In genomic region chr11:69718147-69718546, GRCh38 we compare ENCODE assay signal across 9 cellular contexts. TPM values are rescaled to one million over a fixed set of nuclear protein-coding genes. Genes with fewer than 3 reads are reported as not detected.
DNase-seq lines count a peak whose midpoint lies in the region; ATAC-seq, FAIRE-seq and TF ChIP-seq lines count a peak whose summit lies in the region.
"Had no signal": no experiment of that assay in that cellular context is flagged by ENCODE, and none has a peak within 500 bp of the region (broad histone marks: within the 10 kb centered on the region; RNA-seq: fewer than 3 reads in every experiment).

No MANE protein-coding gene starts in this region.

- H2BK5ac ChIP-seq in neuronal stem cell (ENCODE audit: low read length): no peak overlapping the region

- no peak overlapping the region for H3K4ac ChIP-seq in neuronal stem cell (ENCODE audit: low read length)

- H3K27ac ChIP-seq in K562 (ENCODE audit: extremely low read depth, low read depth, low read length) (no peak overlapping the region), neuronal stem cell (replicated peaks; ENCODE audit: low read length) (no peak overlapping the region), tibial artery (no peak overlapping the region)

- TF ChIP-seq EP300 in K562 (IDR thresholded peaks at IDR 0.05; ENCODE audit: low read length): no peak

- DNase-seq in activated naive CD4-positive, alpha-beta T cell treated with anti-CD3 and anti-CD28 coated beads for 36 hours: peak; percentile 27
- no peak for DNase-seq in activated naive CD4-positive, alpha-beta T cell treated with anti-CD3 and anti-CD28 coated beads, Interleukin-2, amount 50 U/mL, for 16 hours
- peak; percentile 46 for DNase-seq in NCI-H1694 treated with DMSO at 0.1 percent for 48 hours (lab: John Stamatoyannopoulos, UW)
- DNase-seq in K562 (ENCODE audit: extremely low read depth in 1 of 4, low spot score in 3 of 4): peak; percentile 58 to 75 (median 70)
- peak; percentile 80 for DNase-seq in neuronal stem cell (ENCODE audit: low spot score)
- no peak for DNase-seq in NCI-H2196 (lab: John Stamatoyannopoulos, UW; ENCODE audit: unreplicated experiment)
- no peak for DNase-seq in T1000 (lab: John Stamatoyannopoulos, UW)
- DNase-seq in tibial artery: no peak

- H3K4me3 ChIP-seq in K562: no peak overlapping the region
- H3K4me3 ChIP-seq in neuronal stem cell (ENCODE audit: low read length in 2 of 2): no peak overlapping the region
- H3K4me3 ChIP-seq in tibial artery: no peak overlapping the region

- TF ChIP-seq CTCF in K562 (IDR thresholded peaks at IDR 0.05 in 2 of 3, conservative IDR thresholded peaks at IDR 0.05 in 1 of 3; ENCODE audit: insufficient read depth in 2 of 3, low read depth in 1 of 3, low read length in 3 of 3) (peak; percentile 50 to 70 (median 64)), tibial artery (IDR thresholded peaks at IDR 0.05) (no peak)

- H3K27me3 ChIP-seq in K562 (ENCODE audit: control insufficient read depth in 2 of 2, insufficient read depth in 2 of 2, low read length in 2 of 2) (peaks cover 32 to 73% of the 10 kb centered on the region in 2 experiments), neuronal stem cell (ENCODE audit: control insufficient read depth in 3 of 3, insufficient read depth in 3 of 3, low read depth in 1 of 3, low read length in 3 of 3) (peaks cover 0 to 33% (median 7%) of the 10 kb centered on the region in 3 experiments), tibial artery (peaks cover 0 to 75% of the 10 kb centered on the region in 2 donors)

- H3K4me1 Mint-ChIP-seq in activated naive CD4-positive, alpha-beta T cell treated with anti-CD3 and anti-CD28 coated beads for 36 hours (ENCODE audit: low read depth): no peaks in the 10 kb centered on the region
- H3K4me1 Mint-ChIP-seq: activated naive CD4-positive, alpha-beta T cell treated with anti-CD3 and anti-CD28 coated beads, Interleukin-2, amount 50 U/mL, for 24 hours had no signal

- intact Hi-C loops in activated naive CD4-positive, alpha-beta T cell treated with anti-CD3 and anti-CD28 coated beads for 36 hours (cut with micrococcal nuclease): no loop called here
- intact Hi-C loops in K562 (cut with micrococcal nuclease): no loop called here
- intact Hi-C loops in tibial artery (cut with DNase I; ENCODE audit: low total_unique reads): loop anchor here (10.0 kb wide), 1 partner anchor 477 kb away; no protein-coding TSS in a partner anchor

- H3K14ac ChIP-seq in neuronal stem cell (ENCODE audit: low read length): no peak overlapping the region

- no peaks in the 10 kb centered on the region for H3K79me1 ChIP-seq in neuronal stem cell (ENCODE audit: low read depth, low read length)

- no peak overlapping the region for H2BK120ac ChIP-seq in neuronal stem cell (ENCODE audit: low read depth, low read length)

- H4K91ac ChIP-seq in neuronal stem cell (ENCODE audit: low read depth, low read length, poor library complexity): no peak overlapping the region

- H3K9me3 ChIP-seq in K562 (replicated peaks; ENCODE audit: control insufficient read depth, insufficient read depth, low read depth, low read length) (no peaks in the 10 kb centered on the region), neuronal stem cell (replicated peaks in 1 of 2; ENCODE audit: control insufficient read depth in 2 of 2, insufficient read depth in 1 of 2, low read depth in 1 of 2, low read length in 2 of 2) (no peaks in the 10 kb centered on the region), tibial artery (no peaks in the 10 kb centered on the region)

- H3K4me2 ChIP-seq in K562 (ENCODE audit: insufficient read depth, low read length) (no peak overlapping the region), neuronal stem cell (ENCODE audit: insufficient read depth, low read length, poor library complexity, severe bottlenecking) (no peak overlapping the region)

- H3K4me1 ChIP-seq in K562 (replicated peaks in 1 of 2; ENCODE audit: control insufficient read depth in 2 of 2, insufficient read depth in 2 of 2, low read length in 2 of 2) (no peaks in the 10 kb centered on the region; a peak in 1 of 5 replicates), neuronal stem cell (ENCODE audit: control insufficient read depth in 2 of 2, insufficient read depth in 1 of 2, low read depth in 1 of 2, low read length in 2 of 2) (peaks cover 0 to 10% of the 10 kb centered on the region in 2 donors), tibial artery (no peaks in the 10 kb centered on the region)

- TF ChIP-seq POLR2A in K562 (conservative IDR thresholded peaks at IDR 0.05): no peak

- H3K27me3 Mint-ChIP-seq in activated naive CD4-positive, alpha-beta T cell treated with anti-CD3 and anti-CD28 coated beads for 36 hours (ENCODE audit: low read depth): peaks cover 38% of the 10 kb centered on the region

- H2BK15ac ChIP-seq in neuronal stem cell (ENCODE audit: low read length): no peak overlapping the region

- H4K8ac ChIP-seq in neuronal stem cell (ENCODE audit: low read depth, low read length): no peak overlapping the region

- no TSS peak for BruUV-seq in K562 (replicated peaks; lab: Mats Ljungman, UMichigan)

- no peaks in the 10 kb centered on the region for H3K9me1 ChIP-seq in K562 (ENCODE audit: control insufficient read depth, insufficient read depth, low read length)

- CTCF ChIA-PET in activated naive CD4-positive, alpha-beta T cell treated with anti-CD3 and anti-CD28 coated beads for 36 hours (lab: Charles Lee): interaction anchor here (1.5 kb wide), 1 partner anchor 9 kb away, joined by 3 read pairs; no protein-coding TSS in a partner anchor
- CTCF ChIA-PET in K562 (lab: Yijun Ruan, JAX; ENCODE audit: low intra/inter-chr PET ratio): no interaction called here

- H3K4me3 Mint-ChIP-seq in activated naive CD4-positive, alpha-beta T cell treated with anti-CD3 and anti-CD28 coated beads for 36 hours: no peak overlapping the region
- H3K4me3 Mint-ChIP-seq: activated naive CD4-positive, alpha-beta T cell treated with anti-CD3 and anti-CD28 coated beads, Interleukin-2, amount 50 U/mL, for 24 hours had no signal

- H2AFZ ChIP-seq in K562 (ENCODE audit: low read depth, low read length) (no peak overlapping the region), neuronal stem cell (ENCODE audit: low read length) (peak overlapping the region; percentile 58)

- ATAC-seq in K562: peak; percentile 89

- H3K27ac Mint-ChIP-seq in activated naive CD4-positive, alpha-beta T cell treated with anti-CD3 and anti-CD28 coated beads for 36 hours: no peak overlapping the region
- H3K27ac Mint-ChIP-seq: activated naive CD4-positive, alpha-beta T cell treated with anti-CD3 and anti-CD28 coated beads, Interleukin-2, amount 50 U/mL, for 24 hours had no signal

- no peaks in the 10 kb centered on the region for H3K79me2 ChIP-seq in K562 (ENCODE audit: control insufficient read depth, insufficient read depth, low read length)

- H2BK12ac ChIP-seq in neuronal stem cell (ENCODE audit: low read length): no peak overlapping the region

- H2AK5ac ChIP-seq in neuronal stem cell (ENCODE audit: low read depth, low read length): no peak overlapping the region

- H3K36me3 Mint-ChIP-seq in activated naive CD4-positive, alpha-beta T cell treated with anti-CD3 and anti-CD28 coated beads for 36 hours (ENCODE audit: low read depth): no peaks in the 10 kb centered on the region
- H3K36me3 Mint-ChIP-seq: activated naive CD4-positive, alpha-beta T cell treated with anti-CD3 and anti-CD28 coated beads, Interleukin-2, amount 50 U/mL, for 24 hours had no signal

- no peak overlapping the region for H3K23ac ChIP-seq in neuronal stem cell (ENCODE audit: low read depth, low read length, poor library complexity)

- peaks cover 2% of the 10 kb centered on the region for H3K9me3 Mint-ChIP-seq in activated naive CD4-positive, alpha-beta T cell treated with anti-CD3 and anti-CD28 coated beads for 36 hours
- H3K9me3 Mint-ChIP-seq: activated naive CD4-positive, alpha-beta T cell treated with anti-CD3 and anti-CD28 coated beads, Interleukin-2, amount 50 U/mL, for 24 hours had no signal

- H3K9ac ChIP-seq in K562 (ENCODE audit: insufficient read depth in 1 of 2, low read depth in 2 of 2, low read length in 2 of 2): no peak overlapping the region
- no peak overlapping the region for H3K9ac ChIP-seq in neuronal stem cell (ENCODE audit: low read depth, low read length, poor library complexity)

- H3K18ac ChIP-seq in neuronal stem cell (ENCODE audit: low read length): peak overlapping the region; percentile 56

- POLR2A ChIA-PET in K562 (lab: Yijun Ruan, JAX): interaction anchor here (0.7 kb wide), 2 partner anchors 9 to 12 kb away, joined by 3 read pairs; no protein-coding TSS in a partner anchor

- in situ Hi-C loops in K562 (cut with MboI): loop anchor here (10.0 kb wide), 1 partner anchor 467 kb away; no protein-coding TSS in a partner anchor

- WGBS in K562 (ENCODE audit: insufficient coverage, low coverage, missing lambda C conversion rate): 2% methylated on average over 13 of the region's 13 CpGs
- WGBS in neuronal stem cell (ENCODE audit: extremely low coverage in 2 of 2, insufficient read length in 2 of 2, insufficient replicate concordance in 1 of 2), 2 donors: no CpG with 5 or more reads among the region's 13 CpGs

- H4K20me1 ChIP-seq in K562 (replicated peaks; ENCODE audit: control insufficient read depth, insufficient read depth, low read length): 0 out of 2 replicates have a peak, but pooled peaks cover 6% of the 10 kb centered on the region

- peak in 1 of 2 experiments; percentile 54; a peak in 2 of 4 replicates for TF ChIP-seq RAD21 in K562 (CRISPR knock-in tag; conservative IDR thresholded peaks at IDR 0.05 in 1 of 2, IDR thresholded peaks at IDR 0.05 in 1 of 2)

- H3K36me3 ChIP-seq in K562 (ENCODE audit: control insufficient read depth, insufficient read depth, low read length): no peaks in the 10 kb centered on the region
- no peaks in the 10 kb centered on the region for H3K36me3 ChIP-seq in neuronal stem cell (replicated peaks in 1 of 2; ENCODE audit: control insufficient read depth in 2 of 2, insufficient read depth in 2 of 2, low read length in 2 of 2)
- H3K36me3 ChIP-seq in tibial artery: no peaks in the 10 kb centered on the region

- no peak for FAIRE-seq in K562 (lab: Jason Lieb, UNC)

RNA-seq across cellular contexts. Expression of gene FGF19, which starts 14.3 kb away (rescaled TPM):
- total RNA-seq in activated naive CD4-positive, alpha-beta T cell treated with anti-CD3 and anti-CD28 coated beads for 36 hours: under 1 TPM in 1 of 2 experiments, not detected in 1; 0.10 TPM
- total RNA-seq in K562 (2011; cell fraction: chromatin; rRNA removed; ENCODE audit: low replicate concordance): not detected in 2 replicates
- total RNA-seq in K562 (2011; cell fraction: nucleolus; rRNA removed): not detected in 2 replicates
- total RNA-seq in K562 (2011; cell fraction: nucleoplasm; rRNA removed): not detected in 2 replicates
- not detected in 2 replicates for total RNA-seq in K562 (2014; rRNA removed)
- total RNA-seq in K562 (2014; rRNA removed; fragmentation: Illumina TruSeq; extraction: Trizol): not detected in 2 replicates
- not detected in 2 replicates for total RNA-seq in K562 (2015; rRNA removed; fragmentation: Illumina TruSeq; extraction: Trizol)
- 0.07 and 0.11 TPM in 2 replicates for total RNA-seq in K562 (2021)
- polyA plus RNA-seq in K562 (2011; rRNA removed): not detected in 2 replicates
- not detected in 2 replicates for polyA plus RNA-seq in K562 (2011; cell fraction: cytosol; rRNA removed)
- not detected in 2 replicates for polyA plus RNA-seq in K562 (2011; cell fraction: nucleus; rRNA removed)
- polyA plus RNA-seq in K562 (2012): not detected in 2 replicates
- polyA plus RNA-seq in K562 (2014; fragmentation: Illumina TruSeq; extraction: Trizol): not detected in 2 replicates
- polyA plus RNA-seq in K562 (2014; fragmentation: Nextera tagmentation; extraction: Ambion mirVana): not detected
- not detected in 2 replicates for polyA plus RNA-seq in K562 (2014; rRNA removed)
- not detected in 2 replicates for polyA minus RNA-seq in K562 (2011; rRNA and poly(A)+ RNA removed)
- polyA minus RNA-seq in K562 (2011; cell fraction: cytosol; rRNA and poly(A)+ RNA removed): not detected in 2 replicates
- polyA minus RNA-seq in K562 (2011; cell fraction: nucleus; rRNA and poly(A)+ RNA removed): not detected in 2 replicates
- 0.20 TPM for polyA plus RNA-seq in neuronal stem cell (2013, experiment 1 of 2)
- polyA plus RNA-seq in neuronal stem cell (2013, experiment 2 of 2): 0.15 TPM

RNA-seq across cellular contexts. Expression of gene LTO1, which starts 43.0 kb away (rescaled TPM):
- 10 to 100 TPM; 14.8 to 14.9 TPM for total RNA-seq in activated naive CD4-positive, alpha-beta T cell treated with anti-CD3 and anti-CD28 coated beads for 36 hours
- 57.3 and 78.3 TPM in 2 replicates for total RNA-seq in K562 (2011; cell fraction: chromatin; rRNA removed; ENCODE audit: low replicate concordance)
- total RNA-seq in K562 (2011; cell fraction: nucleolus; rRNA removed): 45.9 and 51.0 TPM in 2 replicates
- 63.6 and 86.3 TPM in 2 replicates for total RNA-seq in K562 (2011; cell fraction: nucleoplasm; rRNA removed)
- 26.0 and 27.9 TPM in 2 replicates for total RNA-seq in K562 (2014; rRNA removed)
- total RNA-seq in K562 (2014; rRNA removed; fragmentation: Illumina TruSeq; extraction: Trizol): 14.3 and 16.3 TPM in 2 replicates
- total RNA-seq in K562 (2015; rRNA removed; fragmentation: Illumina TruSeq; extraction: Trizol): 18.6 and 19.1 TPM in 2 replicates
- 18.7 and 21.4 TPM in 2 replicates for total RNA-seq in K562 (2021)
- polyA plus RNA-seq in K562 (2011; rRNA removed): 15.9 and 19.9 TPM in 2 replicates
- polyA plus RNA-seq in K562 (2011; cell fraction: cytosol; rRNA removed): 22.3 and 22.4 TPM in 2 replicates
- polyA plus RNA-seq in K562 (2011; cell fraction: nucleus; rRNA removed): 29.3 and 45.4 TPM in 2 replicates
- 15.8 and 17.4 TPM in 2 replicates for polyA plus RNA-seq in K562 (2012)
- polyA plus RNA-seq in K562 (2014; fragmentation: Illumina TruSeq; extraction: Trizol): 18.9 and 20.3 TPM in 2 replicates
- 1 to 10 TPM; 2.6 to 3.7 TPM for polyA plus RNA-seq in K562 (2014; fragmentation: Nextera tagmentation; extraction: Ambion mirVana)
- polyA plus RNA-seq in K562 (2014; rRNA removed): 36.8 and 43.4 TPM in 2 replicates
- 13.3 and 22.2 TPM in 2 replicates for polyA minus RNA-seq in K562 (2011; rRNA and poly(A)+ RNA removed)
- 7.5 and 7.6 TPM in 2 replicates for polyA minus RNA-seq in K562 (2011; cell fraction: cytosol; rRNA and poly(A)+ RNA removed)
- 17.8 and 18.2 TPM in 2 replicates for polyA minus RNA-seq in K562 (2011; cell fraction: nucleus; rRNA and poly(A)+ RNA removed)
- 13.6 TPM for polyA plus RNA-seq in neuronal stem cell (2013, experiment 1 of 2)
- polyA plus RNA-seq in neuronal stem cell (2013, experiment 2 of 2): 13.3 TPM

RNA-seq across cellular contexts. Expression of gene FGF4, which starts 57.0 kb away (rescaled TPM):
- total RNA-seq in activated naive CD4-positive, alpha-beta T cell treated with anti-CD3 and anti-CD28 coated beads for 36 hours: not detected
- not detected in 2 replicates for total RNA-seq in K562 (2011; cell fraction: chromatin; rRNA removed; ENCODE audit: low replicate concordance)
- not detected in 2 replicates for total RNA-seq in K562 (2011; cell fraction: nucleolus; rRNA removed)
- not detected in 2 replicates for total RNA-seq in K562 (2011; cell fraction: nucleoplasm; rRNA removed)
- total RNA-seq in K562 (2014; rRNA removed) (not detected in 2 replicates), K562 (2014; rRNA removed; fragmentation: Illumina TruSeq; extraction: Trizol) (not detected in 2 replicates), K562 (2015; rRNA removed; fragmentation: Illumina TruSeq; extraction: Trizol) (not detected in 2 replicates), K562 (2021) (not detected in 2 replicates)
- polyA plus RNA-seq in K562 (2011; rRNA removed) (not detected in 2 replicates), K562 (2014; fragmentation: Illumina TruSeq; extraction: Trizol) (not detected in 2 replicates), K562 (2014; fragmentation: Nextera tagmentation; extraction: Ambion mirVana) (not detected), K562 (2014; rRNA removed) (not detected in 2 replicates)
- polyA plus RNA-seq in K562 (2011; cell fraction: cytosol; rRNA removed): not detected in 2 replicates
- not detected in 2 replicates for polyA plus RNA-seq in K562 (2011; cell fraction: nucleus; rRNA removed)
- not detected in 2 replicates for polyA plus RNA-seq in K562 (2012)
- polyA minus RNA-seq in K562 (2011; rRNA and poly(A)+ RNA removed): not detected in 2 replicates
- polyA minus RNA-seq in K562 (2011; cell fraction: cytosol; rRNA and poly(A)+ RNA removed): not detected in 2 replicates
- polyA minus RNA-seq in K562 (2011; cell fraction: nucleus; rRNA and poly(A)+ RNA removed): not detected in 2 replicates
- 0.06 TPM for polyA plus RNA-seq in neuronal stem cell (2013, experiment 1 of 2)
- polyA plus RNA-seq in neuronal stem cell (2013, experiment 2 of 2): 0.06 TPM

Comparison
In these comparisons a context has a peak if more than half of its experiments do, and no peak if none do; other contexts are left out.
1. DNase-seq: peak in activated naive CD4-positive, alpha-beta T cell treated with anti-CD3 and anti-CD28 coated beads for 36 hours (single experiment), NCI-H1694 treated with DMSO at 0.1 percent for 48 hours (single experiment), K562 (4 of 4) and neuronal stem cell (single experiment); none in activated naive CD4-positive, alpha-beta T cell treated with anti-CD3 and anti-CD28 coated beads, Interleukin-2, amount 50 U/mL, for 16 hours (single experiment), NCI-H2196 (single experiment), T1000 (single experiment) and tibial artery (0 of 2).
2. CTCF ChIP-seq: peak in K562 (3 of 3); none in tibial artery (0 of 2).